ENCODE assay signal across 8 cellular contexts in genomic region chr6:52576054-52576391, GRCh38. TPM values are rescaled to one million over a fixed set of nuclear protein-coding genes. Genes with fewer than 3 reads are reported as not detected.
DNase-seq lines count a peak whose midpoint lies in the region; ATAC-seq and TF ChIP-seq lines count a peak whose summit lies in the region.

No MANE protein-coding gene starts in this region.

- intact Hi-C loops in activated B cell treated with CpG ODN at 0.5 μM for 24 hours (cut with micrococcal nuclease) (loop anchor here (1.0 to 2.0 kb wide), 4 partner anchors 79 to 1219 kb away; partner anchors contain the start of genes LRRC1 and PAQR8), gastrocnemius medialis (cut with DNase I; ENCODE audit: low total_unique reads) (loop anchor here (5.0 kb wide), 1 partner anchor 294 kb away; the partner anchor contains the start of gene MCM3)

- no peaks in the 10 kb centered on the region for H3K9me2 ChIP-seq in GM23248 (ENCODE audit: insufficient read depth)

- peak overlapping the region; percentile 96 for H3K4me2 ChIP-seq in GM23248 (ENCODE audit: unreplicated experiment)

- H3K27ac ChIP-seq in GM23248 = peak overlapping the region; percentile 93
- H3K27ac ChIP-seq in right atrium auricular region = peak overlapping the region; percentile 84 to 99
- H3K27ac ChIP-seq in gastrocnemius medialis = peak overlapping the region; percentile 72 to 95 (median 90)

- H3K27me3 ChIP-seq in GM23248 (replicated peaks; ENCODE audit: insufficient read depth) (no peaks in the 10 kb centered on the region), right atrium auricular region (no peaks in the 10 kb centered on the region), gastrocnemius medialis (no peaks in the 10 kb centered on the region)

- no peaks in the 10 kb centered on the region for H3K9me3 Mint-ChIP-seq in activated B cell treated with CpG ODN at 0.5 μM for 24 hours

- H3K36me3 ChIP-seq in GM23248 (ENCODE audit: low read depth) (peaks cover 4% of the 10 kb centered on the region; the same call in 1 of the 2 replicates), right atrium auricular region (no peaks in the 10 kb centered on the region), gastrocnemius medialis (no peaks in the 10 kb centered on the region)

- peaks cover 69% of the 10 kb centered on the region for H3K79me2 ChIP-seq in GM23248 (ENCODE audit: insufficient read depth)

- H3K9me3 ChIP-seq in GM23248 (ENCODE audit: low read depth) (no peaks in the 10 kb centered on the region), right atrium auricular region (no peaks in the 10 kb centered on the region), gastrocnemius medialis (no peaks in the 10 kb centered on the region)

- H3K4me3 Mint-ChIP-seq in activated B cell treated with CpG ODN at 0.5 μM for 24 hours = peak overlapping the region; percentile 86

- ATAC-seq in activated B cell treated with CpG ODN at 0.5 μM for 24 hours (ENCODE audit: low read depth) (no peak), gastrocnemius medialis (no peak), HG02588 (IDR thresholded peaks at IDR 0.05; ENCODE audit: unreplicated experiment) (no peak)

- H3F3A ChIP-seq in GM23248 (ENCODE audit: insufficient read depth) = peaks cover 51% of the 10 kb centered on the region

- peak overlapping the region; percentile 92 for H3K4me3 ChIP-seq in GM23248
- H3K4me3 ChIP-seq in right atrium auricular region = peak overlapping the region; percentile 73 to 87
- peak overlapping the region; percentile 72 to 82 (median 79) for H3K4me3 ChIP-seq in gastrocnemius medialis

- peak overlapping the region; percentile 69 for H3K27ac Mint-ChIP-seq in activated B cell treated with CpG ODN at 0.5 μM for 24 hours

- peaks cover 40% of the 10 kb centered on the region for H3K4me1 ChIP-seq in GM23248 (ENCODE audit: insufficient read depth)
- H3K4me1 ChIP-seq in right atrium auricular region = peaks cover 0 to 60% of the 10 kb centered on the region in 2 donors
- peaks cover 29 to 32% of the 10 kb centered on the region in 2 donors for H3K4me1 ChIP-seq in gastrocnemius medialis

- DNase-seq in GM23248 = no peak
- no peak for DNase-seq in activated B cell treated with CpG ODN at 0.5 μM for 24 hours
- DNase-seq in right atrium auricular region (ENCODE audit: low spot score) = no peak
- peak in 1 of 2 donors; percentile 20 for DNase-seq in gastrocnemius medialis
- DNase-seq in stimulated activated CD8-positive, alpha-beta memory T cell treated with anti-CD3 and anti-CD28 coated beads, Interleukin-4, amount 100 ng/mL, for 48 hours = no peak
- DNase-seq in NCI-H82 (lab: John Stamatoyannopoulos, UW) = no peak
- no peak for DNase-seq in NCI-H2107 treated with DMSO at 0.1 percent for 48 hours (lab: John Stamatoyannopoulos, UW; ENCODE audit: unreplicated experiment)

- WGBS in GM23248 (ENCODE audit: low coverage in 1 of 2, low lambda C conversion rate in 2 of 2, missing lambda C conversion rate in 2 of 2), 2 experiments = 0% methylated on average over 8 of the region's 8 CpGs

- H3K27me3 Mint-ChIP-seq in activated B cell treated with CpG ODN at 0.5 μM for 24 hours = no peaks in the 10 kb centered on the region

- peaks cover 48% of the 10 kb centered on the region for H3K4me1 Mint-ChIP-seq in activated B cell treated with CpG ODN at 0.5 μM for 24 hours

- POLR2A ChIA-PET in activated B cell treated with CpG ODN at 0.5 μM for 24 hours (lab: Charles Lee) = interaction anchor here (0.8 to 2.9 kb wide), 6 partner anchors 9 to 214 kb away, joined by 3 to 16 read pairs (median 4); partner anchors contain the start of genes EFHC1 and PAQR8

- CTCF ChIA-PET in activated B cell treated with CpG ODN at 0.5 μM for 24 hours (lab: Charles Lee) = interaction anchor here (0.8 to 2.5 kb wide), 8 partner anchors 9 to 159 kb away, joined by 3 to 9 read pairs (median 4); partner anchors contain the start of gene EFHC1

- TF ChIP-seq CTCF in activated B cell treated with CpG ODN at 0.5 μM for 24 hours (IDR thresholded peaks at IDR 0.05) (no peak), right atrium auricular region (IDR thresholded peaks at IDR 0.05) (no peak), gastrocnemius medialis (IDR thresholded peaks at IDR 0.05 in 4 of 5, conservative IDR thresholded peaks at IDR 0.05 in 1 of 5) (no peak)

- no peaks in the 10 kb centered on the region for H4K20me1 ChIP-seq in GM23248 (ENCODE audit: insufficient read depth)

- peak overlapping the region; percentile 98 for H3K9ac ChIP-seq in GM23248

- H3K36me3 Mint-ChIP-seq in activated B cell treated with CpG ODN at 0.5 μM for 24 hours (ENCODE audit: low read depth) = peaks cover 7% of the 10 kb centered on the region

- in situ Hi-C loops in GM23248 (cut with MboI) = no loop called here
- in situ Hi-C loops in gastrocnemius medialis (cut with MboI; ENCODE audit: low sequenced_read_pairs in 4 of 4) = loop anchor here in 2 of 4 donors (10.0 to 25.0 kb wide), 3 partner anchors 61 to 289 kb away; partner anchors contain the start of gene MCM3 (in 1 of the 2)

- TF ChIP-seq POLR2A in gastrocnemius medialis (IDR thresholded peaks at IDR 0.05) = no peak

- no peak overlapping the region for H2AFZ ChIP-seq in GM23248

RNA-seq across cellular contexts. Expression of gene TRAM2, which starts 0.8 kb away (rescaled TPM):
- total RNA-seq in GM23248 (2014; rRNA removed; shearing (Covaris generic)) = 174 and 182 TPM in 2 replicates
- polyA plus RNA-seq in GM23248 (2016; fragmentation: Nextera tagmentation; extraction: Ambion mirVana) = 141 and 145 TPM in 2 replicates
- total RNA-seq in activated B cell treated with CpG ODN at 0.5 μM for 24 hours (9.1 and 9.9 TPM in 2 replicates), right atrium auricular region (10 to 100 TPM; 10.3 to 15.9 TPM), gastrocnemius medialis (1 to 10 TPM; 2.4 to 4.5 (median 3.6) TPM)

Comparison
In these comparisons a context has a peak if more than half of its experiments do, and no peak if none do; other contexts are left out.
1. RNA of gene TRAM2, which starts 0.8 kb away (total RNA-seq): 174 to 182 TPM in GM23248; 10.3 to 15.9 TPM in right atrium auricular region, 9.1 to 9.9 TPM in activated B cell treated with CpG ODN at 0.5 μM for 24 hours and 2.4 to 4.5 TPM in gastrocnemius medialis; every median in the first group is over 10 times any median in the second.
2. Peak in every context shown above with its lines, with median percentiles within 50 percentile points of each other: H3K27ac ChIP-seq and H3K4me3 ChIP-seq.